21 cellular contexts compared by ENCODE assay signal in the genomic region with DNA sequence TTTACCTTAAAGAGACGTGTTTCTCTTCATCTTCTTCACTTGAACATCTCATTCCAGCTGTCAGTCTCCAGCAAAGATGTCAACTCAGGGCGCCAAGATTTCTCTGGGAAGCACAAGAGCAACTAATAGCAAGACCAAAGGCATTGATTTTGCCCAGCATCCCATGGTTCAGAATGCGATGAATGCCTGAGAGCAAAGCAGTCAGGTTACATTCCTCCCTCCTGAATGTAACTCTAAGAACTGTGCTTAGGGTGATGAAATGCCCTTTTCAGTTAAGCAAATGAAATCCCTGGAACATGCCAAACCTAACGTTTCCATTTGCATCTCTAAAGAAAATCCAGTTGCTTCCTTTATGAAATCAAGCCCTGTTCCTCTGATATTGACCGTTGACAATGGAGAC.
DNase-seq lines count a peak whose midpoint lies in the region; ATAC-seq, FAIRE-seq and TF ChIP-seq lines count a peak whose summit lies in the region.
"Had no signal": no experiment of that assay in that cellular context is flagged by ENCODE, and none has a peak within 500 bp of the region (broad histone marks: within the 10 kb centered on the region; RNA-seq: fewer than 3 reads in every experiment).

No MANE protein-coding gene starts in this region.

- TF ChIP-seq POLR2A in H1 (IDR thresholded peaks at IDR 0.05; ENCODE audit: control extremely low read depth in 1 of 2, low read depth in 2 of 2, low read length in 2 of 2), result no peak

- no peaks in the 10 kb centered on the region for H3K79me1 ChIP-seq in H1 (ENCODE audit: low read depth, low read length)

- H2BK15ac ChIP-seq in H1 (ENCODE audit: low read length), result no peak overlapping the region

- H3K9ac ChIP-seq in PC-3 (ENCODE audit: low read length) (no peak overlapping the region), H1 (replicated peaks in 1 of 4; ENCODE audit: extremely low read depth in 1 of 4, low read depth in 3 of 4, low read length in 3 of 4) (peak overlapping the region in 1 of 4 experiments; percentile 51; a peak in 2 of 7 replicates), stomach smooth muscle (ENCODE audit: low read length in 2 of 2) (no peak overlapping the region)

- H4K20me1 ChIP-seq in PC-3 (ENCODE audit: low read length), result no peaks in the 10 kb centered on the region
- H4K20me1 ChIP-seq in H1 (replicated peaks in 1 of 2; ENCODE audit: control insufficient read depth in 1 of 2, insufficient read depth in 2 of 2, low read length in 2 of 2), result no peaks in the 10 kb centered on the region

- no peak overlapping the region for H4K5ac ChIP-seq in H1 (ENCODE audit: insufficient read length, low read depth, low read length)

- FAIRE-seq in H1 (lab: Jason Lieb, UNC), result peak; percentile 76
- FAIRE-seq: HTR-8/SVneo had no signal

- no peak overlapping the region for H3K4me2 ChIP-seq in PC-3 (ENCODE audit: low read length)
- H3K4me2 ChIP-seq in H1 (ENCODE audit: insufficient read depth in 1 of 2, low read depth in 2 of 2, low read length in 2 of 2), result peak overlapping the region in 1 of 2 experiments; percentile 50; a peak in 2 of 4 replicates

- no peak overlapping the region for H2BK120ac ChIP-seq in H1 (replicated peaks; ENCODE audit: low read depth, low read length)

- H3K23me2 ChIP-seq in H1 (ENCODE audit: low read depth, low read length), result peaks cover 2% of the 10 kb centered on the region; the same call in 1 of the 2 replicates

- CTCF ChIA-PET in PC-3 (lab: Charles Lee) (no interaction called here), H1 (lab: Charles Lee; ENCODE audit: partially characterized antibody) (interaction anchor here (1.0 to 1.2 kb wide), 3 partner anchors 15 to 256 kb away, joined by 3 to 6 read pairs (median 4); no protein-coding TSS in a partner anchor)

- H3K18ac ChIP-seq in H1 (ENCODE audit: extremely low read depth, low read length), result no peak overlapping the region

- BruUV-seq in PC-3 (replicated peaks; lab: Mats Ljungman, UMichigan), result no TSS peak

- DNase-seq in PC-3, result peak; percentile 33
- peak in 1 of 2 experiments; percentile 19 for DNase-seq in H1 (ENCODE audit: low read depth in 1 of 2, low spot score in 2 of 2)
- peak; percentile 38 for DNase-seq in iPS-NIHi7 (ENCODE audit: extremely low spot score)
- no peak for DNase-seq in DMS114 treated with DMSO at 0.1 percent for 48 hours (lab: John Stamatoyannopoulos, UW; ENCODE audit: unreplicated experiment)
- no peak for DNase-seq in heart right ventricle
- no peak for DNase-seq in dedifferentiated amniotic fluid mesenchymal stem cell (ENCODE audit: extremely low spot score)
- DNase-seq: Caco-2; CD4-positive, CD25-positive, alpha-beta regulatory T cell; GOT3; HFFc6; Kasumi-1; NCI-H1105 treated with DMSO at 0.1 percent for 48 hours; NCI-H1694 treated with DMSO at 0.1 percent for 48 hours; NCI-H69; NK-92 treated with Interleukin-12 subunit alpha and Interleukin-12 subunit beta, amount 100 ng/mL, for 24 hours; OCI-M1 had no signal

- H2AFZ ChIP-seq in PC-3 (ENCODE audit: low read length) (no peak overlapping the region), H1 (ENCODE audit: low read length) (no peak overlapping the region; the same call in 1 of the 2 replicates)

- WGBS in H1 (ENCODE audit: extremely low coverage in 1 of 2, insufficient coverage in 1 of 2, insufficient read length in 1 of 2, insufficient replicate concordance in 2 of 2, low coverage in 1 of 2, low lambda C conversion rate in 2 of 2, missing lambda C conversion rate in 1 of 2), 2 experiments, result 69% methylated on average over 5 of the region's 5 CpGs; no CpG with 5 or more reads in 1 of the 2 experiments
- 62 to 64% methylated on average over 5 of the region's 5 CpGs for whole genome bisulfite sequencing in heart right ventricle, 2 donors

- H3K4me3 ChIP-seq in PC-3 (ENCODE audit: low read length), result no peak overlapping the region
- H3K4me3 ChIP-seq in H1 (ENCODE audit: extremely low read depth in 1 of 4, insufficient read depth in 2 of 4, low read depth in 3 of 4, low read length in 4 of 4), result no peak overlapping the region
- no peak overlapping the region for H3K4me3 ChIP-seq in stomach smooth muscle (ENCODE audit: low read length in 2 of 2)
- no peak overlapping the region for H3K4me3 ChIP-seq in heart right ventricle
- H3K4me3 ChIP-seq: SJSA1 had no signal

- no peak overlapping the region for H3K56ac ChIP-seq in H1 (replicated peaks; ENCODE audit: insufficient read length, low read depth, low read length)

- no peak overlapping the region for H4K91ac ChIP-seq in H1 (replicated peaks; ENCODE audit: insufficient read length, low read length)

- TF ChIP-seq EP300 in H1 (IDR thresholded peaks at IDR 0.05; ENCODE audit: borderline replicate concordance in 1 of 2, low read depth in 2 of 2, low read length in 2 of 2), result no peak

- H3K23ac ChIP-seq in H1 (ENCODE audit: insufficient read length), result no peak overlapping the region

- H3K36me3 ChIP-seq in PC-3 (ENCODE audit: low read depth, low read length), result no peaks in the 10 kb centered on the region
- no peaks in the 10 kb centered on the region for H3K36me3 ChIP-seq in H1 (ENCODE audit: control insufficient read depth in 2 of 4, insufficient read depth in 4 of 4, low read length in 3 of 4)
- H3K36me3 ChIP-seq in stomach smooth muscle (ENCODE audit: control insufficient read depth in 2 of 2, insufficient read depth in 2 of 2, low read length in 2 of 2), result no peaks in the 10 kb centered on the region
- no peaks in the 10 kb centered on the region for H3K36me3 ChIP-seq in heart right ventricle
- H3K36me3 ChIP-seq: SJSA1 had no signal

- H3K79me2 ChIP-seq in PC-3 (ENCODE audit: low read length) (no peaks in the 10 kb centered on the region), H1 (ENCODE audit: control insufficient read depth in 1 of 2, insufficient read depth in 2 of 2, low read length in 2 of 2) (no peaks in the 10 kb centered on the region)

- H3K9me3 ChIP-seq in PC-3 (ENCODE audit: low read length), result no peaks in the 10 kb centered on the region
- H3K9me3 ChIP-seq in H1 (ENCODE audit: insufficient read depth in 2 of 2, low read depth in 1 of 2, low read length in 1 of 2), result no peaks in the 10 kb centered on the region
- no peaks in the 10 kb centered on the region for H3K9me3 ChIP-seq in stomach smooth muscle (ENCODE audit: control insufficient read depth in 2 of 2, low read length in 2 of 2)
- H3K9me3 ChIP-seq in heart right ventricle, result no peaks in the 10 kb centered on the region
- H3K9me3 ChIP-seq: Caco-2, SJSA1 had no signal

- ATAC-seq in PC-3 (no peak), heart right ventricle (no peak), GM21528 (IDR thresholded peaks at IDR 0.05; ENCODE audit: low FRiP score, unreplicated experiment) (no peak)

- H2BK5ac ChIP-seq in H1 (ENCODE audit: low read depth, low read length), result no peak overlapping the region

- TF ChIP-seq CTCF in PC-3 (conservative IDR thresholded peaks at IDR 0.05; ENCODE audit: low read depth, low read length) (no peak), H1 (IDR thresholded peaks at IDR 0.05; ENCODE audit: control extremely low read depth in 1 of 3, insufficient read depth in 1 of 3, low read depth in 1 of 3, low read length in 3 of 3) (no peak), heart right ventricle (IDR thresholded peaks at IDR 0.05) (no peak)

- H3K14ac ChIP-seq in H1 (ENCODE audit: insufficient read length), result no peak overlapping the region

- H3K27ac ChIP-seq in PC-3 (ENCODE audit: low read length), result no peak overlapping the region
- no peak overlapping the region for H3K27ac ChIP-seq in H1 (ENCODE audit: low read depth, low read length)
- H3K27ac ChIP-seq in stomach smooth muscle (ENCODE audit: low read length), result peak overlapping the region; percentile 13
- no peak overlapping the region for H3K27ac ChIP-seq in heart right ventricle
- H3K27ac ChIP-seq: HL-60, SJSA1 had no signal

- no peak overlapping the region for H2AK5ac ChIP-seq in H1 (ENCODE audit: low read depth, low read length)

- no peaks in the 10 kb centered on the region for H3K9me2 ChIP-seq in PC-3 (replicated peaks; ENCODE audit: low read length)

- H4K8ac ChIP-seq in H1 (ENCODE audit: extremely low read depth, insufficient read depth, low read length), result no peak overlapping the region

- no peak for TF ChIP-seq RAD21 in H1 (IDR thresholded peaks at IDR 0.05 in 1 of 2, conservative IDR thresholded peaks at IDR 0.05 in 1 of 2; ENCODE audit: low read depth in 2 of 2, low read length in 2 of 2)

- H2BK12ac ChIP-seq in H1 (ENCODE audit: low read depth, low read length), result peak overlapping the region; percentile 97; the same call in 1 of the 2 replicates

- H3K4me1 ChIP-seq in PC-3 (ENCODE audit: insufficient read depth, low read length), result no peaks in the 10 kb centered on the region
- peaks cover 0 to 9% (median 4%) of the 10 kb centered on the region in 4 experiments; a peak in 5 of 7 replicates for H3K4me1 ChIP-seq in H1 (replicated peaks in 1 of 4; ENCODE audit: control insufficient read depth in 3 of 4, insufficient read depth in 4 of 4, low read length in 3 of 4)
- peaks cover 56% of the 10 kb centered on the region for H3K4me1 ChIP-seq in stomach smooth muscle (ENCODE audit: control insufficient read depth, insufficient read depth, low read length)
- H3K4me1 ChIP-seq in heart right ventricle, result peaks cover 0 to 29% (median 4%) of the 10 kb centered on the region in 9 donors
- H3K4me1 ChIP-seq: Caco-2, SJSA1 had no signal

- no peak overlapping the region for H3K4ac ChIP-seq in H1 (replicated peaks; ENCODE audit: insufficient read length, low read depth, low read length)

- intact Hi-C loops in PC-3 (cut with micrococcal nuclease), result no loop called here
- intact Hi-C loops in heart right ventricle (cut with DNase I), result no loop called here

- no peak overlapping the region for H2BK20ac ChIP-seq in H1 (ENCODE audit: low read length)

- POLR2A ChIA-PET in PC-3 (lab: Charles Lee; ENCODE audit: unreplicated experiment) (no interaction called here), H1 (lab: Charles Lee; ENCODE audit: partially characterized antibody) (interaction anchor here (1.7 kb wide), 1 partner anchor 10 kb away, joined by 5 read pairs; no protein-coding TSS in a partner anchor)

- no peaks in the 10 kb centered on the region for H3F3A ChIP-seq in PC-3 (ENCODE audit: low read length, unreplicated experiment)

- no peaks in the 10 kb centered on the region for H3K27me3 ChIP-seq in PC-3 (ENCODE audit: low read length)
- no peaks in the 10 kb centered on the region for H3K27me3 ChIP-seq in H1 (replicated peaks in 1 of 4; ENCODE audit: control insufficient read depth in 3 of 4, extremely low read depth in 1 of 4, insufficient read depth in 3 of 4, low read length in 3 of 4)
- no peaks in the 10 kb centered on the region for H3K27me3 ChIP-seq in stomach smooth muscle (ENCODE audit: control insufficient read depth in 1 of 2, insufficient read depth in 2 of 2, low read length in 2 of 2)
- H3K27me3 ChIP-seq in heart right ventricle, result no peaks in the 10 kb centered on the region
- H3K27me3 ChIP-seq: SJSA1 had no signal

Comparison
In these comparisons a context has a peak if more than half of its experiments do, and no peak if none do; other contexts are left out.
1. DNase-seq: peak in PC-3 (single experiment) and iPS-NIHi7 (single experiment); none in DMS114 treated with DMSO at 0.1 percent for 48 hours (single experiment), heart right ventricle (0 of 2) and dedifferentiated amniotic fluid mesenchymal stem cell (single experiment).